8 cellular contexts compared by ENCODE assay signal in genomic region chr15:100918690-100919480, GRCh38. TPM values are rescaled to one million over a fixed set of nuclear protein-coding genes. Genes with fewer than 3 reads are reported as not detected.
DNase-seq lines count a peak whose midpoint lies in the region; ATAC-seq, FAIRE-seq and TF ChIP-seq lines count a peak whose summit lies in the region.

LRRK1 (plus strand) TSS chr15:100919357; CDS start chr15:100924633, 5,276 bp downstream.

- H3K4me2 ChIP-seq in GM23338: peak within 1 kb of the TSS; percentile 88

- no peaks in the 10 kb centered on the region for H3K9me2 ChIP-seq in GM23338 (ENCODE audit: insufficient read depth)

- H3K4me1 ChIP-seq in ES-I3 (ENCODE audit: insufficient read depth, low read length): no peaks in the 10 kb centered on the region
- no peaks in the 10 kb centered on the region for H3K4me1 ChIP-seq in GM23338 (ENCODE audit: insufficient read depth)
- no peaks in the 10 kb centered on the region for H3K4me1 ChIP-seq in iPS-18a (ENCODE audit: control insufficient read depth, low read depth, low read length)
- no peaks in the 10 kb centered on the region for H3K4me1 ChIP-seq in small intestine (ENCODE audit: control insufficient read depth in 2 of 2, insufficient read depth in 1 of 2, low read depth in 1 of 2, low read length in 1 of 2)

- peak within 1 kb of the TSS; percentile 81 for H3K4me3 Mint-ChIP-seq in GM23338

- H3K79me2 ChIP-seq in GM23338 (replicated peaks; ENCODE audit: insufficient read depth): no peaks in the 10 kb centered on the region

- WGBS in small intestine, 3 donors: 0 to 1% (median 1%) methylated on average over 57 to 87 of the region's 87 CpGs

- H4K20me1 ChIP-seq in GM23338 (replicated peaks; ENCODE audit: insufficient read depth): no peaks in the 10 kb centered on the region

- H3K4me1 Mint-ChIP-seq in GM23338: peaks cover 13% of the 10 kb centered on the region

- no peaks in the 10 kb centered on the region for H3K36me3 Mint-ChIP-seq in GM23338 (ENCODE audit: low read depth)

- H3K27ac Mint-ChIP-seq in GM23338: no peak within 1 kb of the TSS

- peak within 1 kb of the TSS; percentile 99 for H2AFZ ChIP-seq in GM23338

- in situ Hi-C loops in astrocyte of the cerebellum (cut with HindIII; ENCODE audit: low sequenced_read_pairs): no loop called here

- H3F3A ChIP-seq in GM23338 (replicated peaks; ENCODE audit: low read depth): no peaks in the 10 kb centered on the region

- H3K9ac ChIP-seq in ES-I3 (ENCODE audit: low read depth, low read length) (peak within 1 kb of the TSS; percentile 55), iPS-18a (ENCODE audit: low read length) (no peak within 1 kb of the TSS)

- H3K4me3 ChIP-seq in GM23338 (peak within 1 kb of the TSS; percentile 74), astrocyte of the cerebellum (ENCODE audit: low read depth, low read length) (peak within 1 kb of the TSS; percentile 58), iPS-18a (ENCODE audit: low read length) (peak within 1 kb of the TSS; percentile 51), small intestine (ENCODE audit: low read depth in 1 of 2, low read length in 2 of 2) (peak within 1 kb of the TSS; percentile 73 to 84)

- TF ChIP-seq CTCF in GM23338 (conservative IDR thresholded peaks at IDR 0.05; ENCODE audit: low read depth in 2 of 2): no peak
- TF ChIP-seq CTCF in astrocyte of the cerebellum (IDR thresholded peaks at IDR 0.05; ENCODE audit: low read depth, low read length, missing control alignments): no peak

- H3K27me3 ChIP-seq in GM23338 (ENCODE audit: insufficient read depth) (peaks cover 67% of the 10 kb centered on the region), iPS-18a (ENCODE audit: control insufficient read depth, insufficient read depth, low read length) (peaks cover 69% of the 10 kb centered on the region), small intestine (ENCODE audit: control insufficient read depth in 2 of 2, insufficient read depth in 2 of 2, low read length in 2 of 2) (no peaks in the 10 kb centered on the region)

- H3K9me3 ChIP-seq in ES-I3 (ENCODE audit: control insufficient read depth, insufficient read depth, low read length): no peaks in the 10 kb centered on the region
- H3K9me3 ChIP-seq in iPS-18a (ENCODE audit: control insufficient read depth, low read depth, low read length): no peaks in the 10 kb centered on the region
- H3K9me3 ChIP-seq in small intestine (ENCODE audit: control insufficient read depth, low read depth): no peaks in the 10 kb centered on the region

- DNase-seq in GM23338 (ENCODE audit: low spot score) (peak; percentile 59), NCI-H226 (peak; percentile 85), astrocyte of the cerebellum (ENCODE audit: low read depth) (no peak), small intestine (peak; percentile 45), NCI-H2107 (lab: John Stamatoyannopoulos, UW) (no peak)

- H3K27me3 Mint-ChIP-seq in GM23338 (ENCODE audit: insufficient read depth, low read depth, poor library complexity): peaks cover 50% of the 10 kb centered on the region

- ATAC-seq in GM23338: peak; percentile 50
- no peak for ATAC-seq in HG03095 (IDR thresholded peaks at IDR 0.05; ENCODE audit: unreplicated experiment)

- H3K27ac ChIP-seq in GM23338 (ENCODE audit: low read depth) (no peak within 1 kb of the TSS), iPS-18a (ENCODE audit: low read length) (no peak within 1 kb of the TSS), small intestine (ENCODE audit: low read depth in 1 of 2, low read length in 1 of 2) (peak within 1 kb of the TSS; percentile 50 to 88)

- FAIRE-seq in small intestine (lab: Jason Lieb, UNC): no peak

- H3K9me3 Mint-ChIP-seq in GM23338: peaks cover 2% of the 10 kb centered on the region; the same call in 2 of the 3 replicates

- no peaks in the 10 kb centered on the region; the same call in 1 of the 2 replicates for H3K36me3 ChIP-seq in ES-I3 (ENCODE audit: insufficient read depth, low read length)
- H3K36me3 ChIP-seq in GM23338 (ENCODE audit: insufficient read depth): no peaks in the 10 kb centered on the region
- H3K36me3 ChIP-seq in iPS-18a (ENCODE audit: control insufficient read depth, low read depth, low read length): no peaks in the 10 kb centered on the region
- H3K36me3 ChIP-seq in small intestine (ENCODE audit: control insufficient read depth in 2 of 2, insufficient read depth in 2 of 2, low read length in 2 of 2): no peaks in the 10 kb centered on the region

TF ChIP-seq in GM23338, 12 proteins besides CTCF, POLR2A, EP300 and RAD21:
- TF ChIP-seq EZH2 (IDR thresholded peaks at IDR 0.05; ENCODE audit: low read depth, unreplicated experiment): peak; percentile 97
- peak; percentile 60 for TF ChIP-seq EZH2phosphoT487 (IDR thresholded peaks at IDR 0.05; ENCODE audit: unreplicated experiment)
- no peak for TF ChIP-seq JUNB (IDR thresholded peaks at IDR 0.05; ENCODE audit: unreplicated experiment)

RNA-seq across cellular contexts. Expression of gene LRRK1, which starts in this region (rescaled TPM):
- total RNA-seq in GM23338 (2014; rRNA removed; shearing (Covaris generic)): 2.6 and 4.4 TPM in 2 replicates
- 4.1 and 4.5 TPM in 2 replicates for polyA plus RNA-seq in GM23338 (2016; fragmentation: Nextera tagmentation; extraction: Ambion mirVana)
- 1 to 10 TPM; 3.8 to 9.4 (median 6.3) TPM for polyA plus RNA-seq in small intestine

Comparison
In these comparisons a context has a peak if more than half of its experiments do, and no peak if none do; other contexts are left out.
1. DNase-seq: peak in GM23338 (single experiment), NCI-H226 (single experiment) and small intestine (single experiment); none in astrocyte of the cerebellum (single experiment) and NCI-H2107 (single experiment).
2. H3K27ac ChIP-seq: peak in small intestine (2 of 2); none in GM23338 (single experiment) and iPS-18a (single experiment).
3. Peak in every context shown above with its lines, with median percentiles within 50 percentile points of each other: H3K4me3 ChIP-seq.